In the genomic region with DNA sequence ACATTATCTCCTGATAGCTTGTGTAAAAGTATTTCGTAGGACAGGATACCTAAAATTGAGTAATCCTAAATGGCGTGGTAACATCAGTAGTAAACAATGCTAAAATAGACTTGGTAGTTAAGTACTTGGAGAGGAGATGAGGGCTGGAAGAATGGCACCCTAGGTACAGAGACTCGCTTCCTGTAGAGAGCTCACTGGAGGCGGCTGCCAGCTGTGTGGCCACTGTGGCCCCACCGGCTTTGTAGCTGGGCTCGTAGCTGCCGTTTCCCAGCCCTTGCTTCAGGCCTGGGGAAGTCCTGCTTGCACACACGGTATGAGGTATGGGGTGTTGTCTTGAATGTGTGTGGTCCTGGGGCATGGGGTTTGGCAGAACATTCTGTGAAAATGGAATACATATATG, we compare ENCODE assay signal across 19 cellular contexts. TPM values are rescaled to one million over a fixed set of nuclear protein-coding genes. Genes with fewer than 3 reads are reported as not detected.
DNase-seq lines count a peak whose midpoint lies in the region; ATAC-seq and TF ChIP-seq lines count a peak whose summit lies in the region.
"Had no signal": no experiment of that assay in that cellular context is flagged by ENCODE, and none has a peak within 500 bp of the region (broad histone marks: within the 10 kb centered on the region; RNA-seq: fewer than 3 reads in every experiment).

No MANE protein-coding gene starts in this region.

- no peaks in the 10 kb centered on the region for H3K9me3 ChIP-seq in HEK293 (ENCODE audit: control insufficient read depth, insufficient read depth, low read depth, low read length)
- H3K9me3 ChIP-seq: BE2C, lower lobe of right lung, uterus had no signal

- no peak for DNase-seq in T-helper 2 cell treated with Interferon-gamma antibody and Interleukin-4, amounts not matched to agents 5 μg/mL and 100 μg/mL, for 36 hours (ENCODE audit: low spot score)
- DNase-seq in fibroblast of pulmonary artery (ENCODE audit: low read depth) (peak; percentile 67), ureter (ENCODE audit: low spot score) (no peak)
- DNase-seq in stimulated activated effector memory CD8-positive, alpha-beta T cell treated with anti-CD3 and anti-CD28 coated beads, Interleukin-12 subunit alpha, Interleukin-12 subunit beta, amount 100 ng/mL, for 72 hours (ENCODE audit: low spot score in 2 of 2): no peak
- DNase-seq in stimulated activated CD4-positive, alpha-beta T cell treated with anti-CD3 and anti-CD28 coated beads, Interleukin-2, amount 100 ng/mL, for 24 hours: no peak
- DNase-seq: activated naive CD4-positive, alpha-beta T cell treated with anti-CD3 and anti-CD28 coated beads, Interleukin-2, amount 10 ng/mL, durations not matched to agents 7 days and 5 days; BE2C; DMS153; GOT3; lower lobe of right lung; NCI-H446 treated with DMSO at 0.1 percent for 48 hours; stimulated activated CD4-positive, alpha-beta T cell treated with anti-CD3 and anti-CD28 coated beads, Interleukin-4, amount 100 ng/mL, for 1 hour; uterus had no signal

- H3K4me3 ChIP-seq in HEK293 (ENCODE audit: low read depth, low read length) (no peak overlapping the region), fibroblast of pulmonary artery (replicated peaks; ENCODE audit: low read depth, low read length) (no peak overlapping the region)
- H3K4me3 ChIP-seq: lower lobe of right lung, uterus had no signal

- peaks cover 0 to 56% of the 10 kb centered on the region in 2 experiments; a peak in 2 of 3 replicates for H3K36me3 ChIP-seq in HEK293 (ENCODE audit: control insufficient read depth in 2 of 2, insufficient read depth in 1 of 2, low read length in 2 of 2)
- H3K36me3 ChIP-seq: uterus had no signal

- TF ChIP-seq CTCF in HEK293 (tag by site-specific recombination; IDR thresholded peaks at IDR 0.05): no peak
- no peak for TF ChIP-seq CTCF in fibroblast of pulmonary artery (IDR thresholded peaks at IDR 0.05; ENCODE audit: low read length, missing control alignments)

- H3K4me3 Mint-ChIP-seq in T-helper 2 cell treated with Interferon-gamma antibody and Interleukin-4, amounts not matched to agents 5 μg/mL and 100 μg/mL, for 36 hours: no peak overlapping the region
- H3K4me3 Mint-ChIP-seq in stimulated activated effector memory CD8-positive, alpha-beta T cell treated with anti-CD3 and anti-CD28 coated beads, Interleukin-12 subunit alpha, Interleukin-12 subunit beta, amount 100 ng/mL, for 72 hours: no peak overlapping the region
- H3K4me3 Mint-ChIP-seq: activated naive CD4-positive, alpha-beta T cell treated with anti-CD3 and anti-CD28 coated beads, Interleukin-2, amount 10 ng/mL, durations not matched to agents 7 days and 5 days; IgD-negative memory B cell; nephron had no signal

- H3K36me3 Mint-ChIP-seq in T-helper 2 cell treated with Interferon-gamma antibody and Interleukin-4, amounts not matched to agents 5 μg/mL and 100 μg/mL, for 36 hours (ENCODE audit: low read depth): peaks cover 17% of the 10 kb centered on the region
- peaks cover 8% of the 10 kb centered on the region for H3K36me3 Mint-ChIP-seq in stimulated activated effector memory CD8-positive, alpha-beta T cell treated with anti-CD3 and anti-CD28 coated beads, Interleukin-12 subunit alpha, Interleukin-12 subunit beta, amount 100 ng/mL, for 72 hours

- no peaks in the 10 kb centered on the region for H3K27me3 Mint-ChIP-seq in T-helper 2 cell treated with Interferon-gamma antibody and Interleukin-4, amounts not matched to agents 5 μg/mL and 100 μg/mL, for 36 hours (ENCODE audit: low read depth)
- H3K27me3 Mint-ChIP-seq: activated naive CD4-positive, alpha-beta T cell treated with anti-CD3 and anti-CD28 coated beads, Interleukin-2, amount 10 ng/mL, durations not matched to agents 7 days and 5 days; IgD-negative memory B cell had no signal

- H3K27ac Mint-ChIP-seq in T-helper 2 cell treated with Interferon-gamma antibody and Interleukin-4, amounts not matched to agents 5 μg/mL and 100 μg/mL, for 36 hours: peak overlapping the region; percentile 82
- H3K27ac Mint-ChIP-seq in stimulated activated effector memory CD8-positive, alpha-beta T cell treated with anti-CD3 and anti-CD28 coated beads, Interleukin-12 subunit alpha, Interleukin-12 subunit beta, amount 100 ng/mL, for 72 hours: peak overlapping the region; percentile 24

- POLR2A ChIA-PET in HEK293 (lab: Yijun Ruan, JAX): no interaction called here

- no peaks in the 10 kb centered on the region for H3K4me1 ChIP-seq in HEK293 (ENCODE audit: control insufficient read depth, insufficient read depth, low read length)
- H3K4me1 ChIP-seq: BE2C, lower lobe of right lung, uterus had no signal

- H3K4me1 Mint-ChIP-seq in T-helper 2 cell treated with Interferon-gamma antibody and Interleukin-4, amounts not matched to agents 5 μg/mL and 100 μg/mL, for 36 hours (ENCODE audit: low read depth): peaks cover 24% of the 10 kb centered on the region
- peaks cover 12% of the 10 kb centered on the region for H3K4me1 Mint-ChIP-seq in stimulated activated effector memory CD8-positive, alpha-beta T cell treated with anti-CD3 and anti-CD28 coated beads, Interleukin-12 subunit alpha, Interleukin-12 subunit beta, amount 100 ng/mL, for 72 hours

- H3K27ac ChIP-seq in HEK293 (ENCODE audit: extremely low read depth, low read depth, low read length): no peak overlapping the region
- H3K27ac ChIP-seq: lower lobe of right lung, uterus, VCaP had no signal

- CTCF ChIA-PET in HEK293 (lab: Yijun Ruan, JAX): interaction anchor here (0.6 to 0.9 kb wide), 4 partner anchors 21 to 761 kb away, joined by 3 to 4 read pairs (median 3); no protein-coding TSS in a partner anchor

- H3K9me3 Mint-ChIP-seq in T-helper 2 cell treated with Interferon-gamma antibody and Interleukin-4, amounts not matched to agents 5 μg/mL and 100 μg/mL, for 36 hours: no peaks in the 10 kb centered on the region
- no peaks in the 10 kb centered on the region for H3K9me3 Mint-ChIP-seq in stimulated activated effector memory CD8-positive, alpha-beta T cell treated with anti-CD3 and anti-CD28 coated beads, Interleukin-12 subunit alpha, Interleukin-12 subunit beta, amount 100 ng/mL, for 72 hours
- H3K9me3 Mint-ChIP-seq: activated naive CD4-positive, alpha-beta T cell treated with anti-CD3 and anti-CD28 coated beads, Interleukin-2, amount 10 ng/mL, durations not matched to agents 7 days and 5 days; IgD-negative memory B cell; nephron had no signal

- no peak for ATAC-seq in stimulated activated effector memory CD8-positive, alpha-beta T cell treated with anti-CD3 and anti-CD28 coated beads, Interleukin-12 subunit alpha, Interleukin-12 subunit beta, amount 100 ng/mL, for 72 hours
- no peak for ATAC-seq in GM18907 (IDR thresholded peaks at IDR 0.05; ENCODE audit: unreplicated experiment)
- ATAC-seq: right cardiac atrium had no signal

TF ChIP-seq in HEK293, 187 proteins besides CTCF, POLR2A, EP300 and RAD21:
- peak; percentile 37; the same call in 1 of the 2 replicates for TF ChIP-seq ZIC2 (tag by site-specific recombination; IDR thresholded peaks at IDR 0.05)
- no peak for TF ChIP-seq SP3 (tag by site-specific recombination; IDR thresholded peaks at IDR 0.05)

RNA-seq across cellular contexts. Expression of a gene that starts 57.9 kb away (rescaled TPM):
- 35.1 TPM for total RNA-seq in ureter
